ENCODE assay signal across 1 cellular context in genomic region chr7:112140600-112140999, GRCh38.
TF ChIP-seq lines count a peak whose summit lies in the region.

No MANE protein-coding gene starts in this region.

TF ChIP-seq in GM23338, 12 proteins besides CTCF, POLR2A, EP300 and RAD21 (continued from another document):
- TF ChIP-seq, protein P1, sequence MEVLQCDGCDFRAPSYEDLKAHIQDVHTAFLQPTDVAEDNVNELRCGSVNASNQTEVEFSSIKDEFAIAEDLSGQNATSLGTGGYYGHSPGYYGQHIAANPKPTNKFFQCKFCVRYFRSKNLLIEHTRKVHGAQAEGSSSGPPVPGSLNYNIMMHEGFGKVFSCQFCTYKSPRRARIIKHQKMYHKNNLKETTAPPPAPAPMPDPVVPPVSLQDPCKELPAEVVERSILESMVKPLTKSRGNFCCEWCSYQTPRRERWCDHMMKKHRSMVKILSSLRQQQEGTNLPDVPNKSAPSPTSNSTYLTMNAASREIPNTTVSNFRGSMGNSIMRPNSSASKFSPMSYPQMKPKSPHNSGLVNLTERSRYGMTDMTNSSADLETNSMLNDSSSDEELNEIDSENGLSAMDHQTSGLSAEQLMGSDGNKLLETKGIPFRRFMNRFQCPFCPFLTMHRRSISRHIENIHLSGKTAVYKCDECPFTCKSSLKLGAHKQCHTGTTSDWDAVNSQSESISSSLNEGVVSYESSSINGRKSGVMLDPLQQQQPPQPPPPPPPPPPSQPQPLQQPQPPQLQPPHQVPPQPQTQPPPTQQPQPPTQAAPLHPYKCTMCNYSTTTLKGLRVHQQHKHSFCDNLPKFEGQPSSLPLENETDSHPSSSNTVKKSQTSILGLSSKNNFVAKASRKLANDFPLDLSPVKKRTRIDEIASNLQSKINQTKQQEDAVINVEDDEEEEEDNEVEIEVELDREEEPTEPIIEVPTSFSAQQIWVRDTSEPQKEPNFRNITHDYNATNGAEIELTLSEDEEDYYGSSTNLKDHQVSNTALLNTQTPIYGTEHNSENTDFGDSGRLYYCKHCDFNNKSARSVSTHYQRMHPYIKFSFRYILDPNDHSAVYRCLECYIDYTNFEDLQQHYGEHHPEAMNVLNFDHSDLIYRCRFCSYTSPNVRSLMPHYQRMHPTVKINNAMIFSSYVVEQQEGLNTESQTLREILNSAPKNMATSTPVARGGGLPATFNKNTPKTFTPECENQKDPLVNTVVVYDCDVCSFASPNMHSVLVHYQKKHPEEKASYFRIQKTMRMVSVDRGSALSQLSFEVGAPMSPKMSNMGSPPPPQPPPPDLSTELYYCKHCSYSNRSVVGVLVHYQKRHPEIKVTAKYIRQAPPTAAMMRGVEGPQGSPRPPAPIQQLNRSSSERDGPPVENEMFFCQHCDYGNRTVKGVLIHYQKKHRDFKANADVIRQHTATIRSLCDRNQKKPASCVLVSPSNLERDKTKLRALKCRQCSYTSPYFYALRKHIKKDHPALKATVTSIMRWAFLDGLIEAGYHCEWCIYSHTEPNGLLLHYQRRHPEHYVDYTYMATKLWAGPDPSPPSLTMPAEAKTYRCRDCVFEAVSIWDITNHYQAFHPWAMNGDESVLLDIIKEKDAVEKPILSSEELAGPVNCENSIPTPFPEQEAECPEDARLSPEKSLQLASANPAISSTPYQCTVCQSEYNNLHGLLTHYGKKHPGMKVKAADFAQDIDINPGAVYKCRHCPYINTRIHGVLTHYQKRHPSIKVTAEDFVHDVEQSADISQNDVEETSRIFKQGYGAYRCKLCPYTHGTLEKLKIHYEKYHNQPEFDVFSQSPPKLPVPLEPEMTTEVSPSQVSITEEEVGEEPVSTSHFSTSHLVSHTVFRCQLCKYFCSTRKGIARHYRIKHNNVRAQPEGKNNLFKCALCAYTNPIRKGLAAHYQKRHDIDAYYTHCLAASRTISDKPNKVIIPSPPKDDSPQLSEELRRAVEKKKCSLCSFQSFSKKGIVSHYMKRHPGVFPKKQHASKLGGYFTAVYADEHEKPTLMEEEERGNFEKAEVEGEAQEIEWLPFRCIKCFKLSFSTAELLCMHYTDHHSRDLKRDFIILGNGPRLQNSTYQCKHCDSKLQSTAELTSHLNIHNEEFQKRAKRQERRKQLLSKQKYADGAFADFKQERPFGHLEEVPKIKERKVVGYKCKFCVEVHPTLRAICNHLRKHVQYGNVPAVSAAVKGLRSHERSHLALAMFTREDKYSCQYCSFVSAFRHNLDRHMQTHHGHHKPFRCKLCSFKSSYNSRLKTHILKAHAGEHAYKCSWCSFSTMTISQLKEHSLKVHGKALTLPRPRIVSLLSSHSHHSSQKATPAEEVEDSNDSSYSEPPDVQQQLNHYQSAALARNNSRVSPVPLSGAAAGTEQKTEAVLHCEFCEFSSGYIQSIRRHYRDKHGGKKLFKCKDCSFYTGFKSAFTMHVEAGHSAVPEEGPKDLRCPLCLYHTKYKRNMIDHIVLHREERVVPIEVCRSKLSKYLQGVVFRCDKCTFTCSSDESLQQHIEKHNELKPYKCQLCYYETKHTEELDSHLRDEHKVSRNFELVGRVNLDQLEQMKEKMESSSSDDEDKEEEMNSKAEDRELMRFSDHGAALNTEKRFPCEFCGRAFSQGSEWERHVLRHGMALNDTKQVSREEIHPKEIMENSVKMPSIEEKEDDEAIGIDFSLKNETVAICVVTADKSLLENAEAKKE (CRISPR knock-in tag; IDR thresholded peaks at IDR 0.05), result no peak
- TF ChIP-seq CREB1 (CRISPR knock-in tag; IDR thresholded peaks at IDR 0.05; ENCODE audit: low read depth) (no peak), EZH2 (IDR thresholded peaks at IDR 0.05; ENCODE audit: low read depth, unreplicated experiment) (no peak), REST (IDR thresholded peaks at IDR 0.05; ENCODE audit: unreplicated experiment) (no peak)
TF ChIP-seq in GM23338: peak in this region for 0.
